33 cellular contexts compared by ENCODE assay signal in genomic region chr2:20836521-20836920, GRCh38.
"Had no signal": no experiment of that assay in that cellular context is flagged by ENCODE, and none has a peak within 500 bp of the region (broad histone marks: within the 10 kb centered on the region; RNA-seq: fewer than 3 reads in every experiment).

No MANE protein-coding gene starts in this region.

- H3K4me1 Mint-ChIP-seq: activated B cell treated with CpG ODN at 0.5 μM for 24 hours; activated CD4-positive, alpha-beta T cell treated with anti-CD3 and anti-CD28 coated beads, Interleukin-2, amount 10 ng/mL, durations not matched to agents 24 days and 14 days; activated naive CD4-positive, alpha-beta T cell treated with anti-CD3 and anti-CD28 coated beads, Interleukin-2, amount 10 ng/mL, durations not matched to agents 7 days and 5 days; activated naive CD4-positive, alpha-beta T cell treated with anti-CD3 and anti-CD28 coated beads, Interleukin-2, amount 50 U/mL, for 24 hours; activated naive CD8-positive, alpha-beta T cell treated with anti-CD3 and anti-CD28 coated beads, Interleukin-2, amount 10 ng/mL, durations not matched to agents 7 days and 5 days; activated naive CD8-positive, alpha-beta T cell treated with anti-CD3 and anti-CD28 coated beads, Interleukin-2, amount 50 U/mL, for 24 hours; brain; central memory CD8-positive, alpha-beta T cell had no signal

- H3K9me3 Mint-ChIP-seq: activated naive CD4-positive, alpha-beta T cell treated with anti-CD3 and anti-CD28 coated beads, Interleukin-2, amount 10 ng/mL, durations not matched to agents 7 days and 5 days; activated naive CD4-positive, alpha-beta T cell treated with anti-CD3 and anti-CD28 coated beads, Interleukin-2, amount 50 U/mL, for 24 hours; activated naive CD8-positive, alpha-beta T cell treated with anti-CD3 and anti-CD28 coated beads, Interleukin-2, amount 10 ng/mL, durations not matched to agents 7 days and 5 days; activated naive CD8-positive, alpha-beta T cell treated with anti-CD3 and anti-CD28 coated beads, Interleukin-2, amount 50 U/mL, for 24 hours; activated T-cell treated with anti-CD3 and anti-CD28 coated beads, Interleukin-2, amount 50 U/mL, for 72 hours; activated T-helper 2 cell treated with anti-CD3 and anti-CD28 coated beads, Interferon-gamma antibody, Interleukin-2, Interleukin-4, amounts not matched to agents 10 μg/mL and 5 μg/mL and 100 μg/mL, durations not matched to agents 14 hours and 24 hours and 36 hours; central memory CD8-positive, alpha-beta T cell; T-helper 1 cell treated with Interleukin-12 subunit alpha and Interleukin-12 subunit beta and Interleukin-4 antibody, amounts not matched to agents 30 μg/mL and 1 μg/mL, for 36 hours; T-helper 2 cell treated with Interferon-gamma antibody and Interleukin-4, amounts not matched to agents 5 μg/mL and 100 μg/mL, for 36 hours had no signal

- FAIRE-seq: bronchial epithelial cell had no signal

- ATAC-seq: activated CD8-positive, alpha-beta T cell treated with anti-CD3 and anti-CD28 coated beads for 36 hours; activated naive CD8-positive, alpha-beta T cell treated with anti-CD3 and anti-CD28 coated beads, Interleukin-2, amount 50 U/mL, for 24 hours; activated T-cell treated with anti-CD3 and anti-CD28 coated beads, Interleukin-2, amount 50 U/mL, for 4 hours; activated T-cell treated with anti-CD3 and anti-CD28 coated beads, Interleukin-2, amount 50 U/mL, for 72 hours had no signal

- H3K36me3 Mint-ChIP-seq: activated naive CD4-positive, alpha-beta T cell treated with anti-CD3 and anti-CD28 coated beads, Interleukin-2, amount 10 ng/mL, durations not matched to agents 7 days and 5 days; activated naive CD4-positive, alpha-beta T cell treated with anti-CD3 and anti-CD28 coated beads, Interleukin-2, amount 50 U/mL, for 24 hours; activated naive CD8-positive, alpha-beta T cell treated with anti-CD3 and anti-CD28 coated beads, Interleukin-2, amount 10 ng/mL, durations not matched to agents 7 days and 5 days; brain had no signal

- DNase-seq: activated B cell treated with CpG ODN at 0.5 μM for 24 hours; activated CD4-positive, alpha-beta memory T cell treated with anti-CD3 and anti-CD28 coated beads for 36 hours; activated CD4-positive, alpha-beta T cell treated with anti-CD3 and anti-CD28 coated beads for 4 hours; activated CD4-positive, alpha-beta T cell treated with anti-CD3 and anti-CD28 coated beads, Interleukin-2, amount 10 ng/mL, durations not matched to agents 24 days and 14 days; activated CD4-positive, alpha-beta T cell treated with anti-CD3 and anti-CD28 coated beads, Interleukin-2, amount 50 U/mL, for 1 hour; activated CD4-positive, alpha-beta T cell treated with anti-CD3 and anti-CD28 coated beads, Interleukin-2, amount 50 U/mL, for 4 hours; activated CD4-positive, CD25-positive, alpha-beta regulatory T cell treated with anti-CD3 and anti-CD28 coated beads, Interleukin-2, amount 50 U/mL, for 72 hours; activated CD8-positive, alpha-beta memory T cell treated with anti-CD3 and anti-CD28 coated beads, Interleukin-2, amount 50 U/mL, for 4 hours; activated CD8-positive, alpha-beta T cell treated with anti-CD3 and anti-CD28 coated beads for 36 hours; activated effector memory CD4-positive, alpha-beta T cell treated with Interleukin-2 at 50 U/mL for 16 hours; activated gamma-delta T cell; activated naive CD4-positive, alpha-beta T cell treated with anti-CD3 and anti-CD28 coated beads, Interleukin-2, amount 10 ng/mL, durations not matched to agents 7 days and 5 days; activated naive CD4-positive, alpha-beta T cell treated with Interleukin-2 at 50 U/mL for 16 hours; activated naive CD8-positive, alpha-beta T cell treated with anti-CD3 and anti-CD28 coated beads, Interleukin-2, amount 10 ng/mL, durations not matched to agents 7 days and 5 days; activated naive CD8-positive, alpha-beta T cell treated with anti-CD3 and anti-CD28 coated beads, Interleukin-2, amount 50 U/mL, for 24 hours; activated T-cell treated with anti-CD3 and anti-CD28 coated beads for 4 hours; activated T-cell treated with anti-CD3 and anti-CD28 coated beads, Interleukin-2, amount 50 U/mL, for 1 hour; activated T-cell treated with anti-CD3 and anti-CD28 coated beads, Interleukin-2, amount 50 U/mL, for 4 hours; activated T-cell treated with anti-CD3 and anti-CD28 coated beads, Interleukin-2, amount 50 U/mL, for 72 hours; amygdala; anterior cingulate cortex; cerebellar nuclear complex; T-helper 1 cell; T-helper 2 cell; T-helper 9 cell had no signal

- H3K4me3 Mint-ChIP-seq: activated B cell treated with CpG ODN at 0.5 μM for 24 hours; activated CD4-positive, alpha-beta memory T cell treated with anti-CD3 and anti-CD28 coated beads for 36 hours; activated CD4-positive, alpha-beta T cell treated with anti-CD3 and anti-CD28 coated beads, Interleukin-2, amount 10 ng/mL, durations not matched to agents 24 days and 14 days; activated CD8-positive, alpha-beta T cell treated with anti-CD3 and anti-CD28 coated beads for 36 hours; activated naive CD4-positive, alpha-beta T cell treated with anti-CD3 and anti-CD28 coated beads, Interleukin-2, amount 10 ng/mL, durations not matched to agents 7 days and 5 days; activated naive CD4-positive, alpha-beta T cell treated with anti-CD3 and anti-CD28 coated beads, Interleukin-2, amount 50 U/mL, for 24 hours; activated naive CD8-positive, alpha-beta T cell; activated naive CD8-positive, alpha-beta T cell treated with anti-CD3 and anti-CD28 coated beads, Interleukin-2, amount 10 ng/mL, durations not matched to agents 7 days and 5 days; activated naive CD8-positive, alpha-beta T cell treated with anti-CD3 and anti-CD28 coated beads, Interleukin-2, amount 50 U/mL, for 24 hours; activated T-cell treated with anti-CD3 and anti-CD28 coated beads, Interleukin-2, amount 50 U/mL, for 4 hours; activated T-cell treated with anti-CD3 and anti-CD28 coated beads, Interleukin-2, amount 50 U/mL, for 72 hours; brain; central memory CD8-positive, alpha-beta T cell; T-helper 1 cell treated with Interleukin-12 subunit alpha and Interleukin-12 subunit beta and Interleukin-4 antibody, amounts not matched to agents 30 μg/mL and 1 μg/mL, for 36 hours; T-helper 2 cell treated with Interferon-gamma antibody and Interleukin-4, amounts not matched to agents 5 μg/mL and 100 μg/mL, for 36 hours had no signal

- H3K27ac Mint-ChIP-seq: activated B cell treated with CpG ODN at 0.5 μM for 24 hours; activated CD4-positive, alpha-beta memory T cell treated with anti-CD3 and anti-CD28 coated beads for 36 hours; activated CD4-positive, alpha-beta T cell treated with anti-CD3 and anti-CD28 coated beads, Interleukin-2, amount 10 ng/mL, durations not matched to agents 24 days and 14 days; activated CD8-positive, alpha-beta T cell treated with anti-CD3 and anti-CD28 coated beads for 36 hours; activated naive CD4-positive, alpha-beta T cell treated with anti-CD3 and anti-CD28 coated beads, Interleukin-2, amount 10 ng/mL, durations not matched to agents 7 days and 5 days; activated naive CD4-positive, alpha-beta T cell treated with anti-CD3 and anti-CD28 coated beads, Interleukin-2, amount 50 U/mL, for 24 hours; activated naive CD8-positive, alpha-beta T cell; activated naive CD8-positive, alpha-beta T cell treated with anti-CD3 and anti-CD28 coated beads, Interleukin-2, amount 10 ng/mL, durations not matched to agents 7 days and 5 days; activated naive CD8-positive, alpha-beta T cell treated with anti-CD3 and anti-CD28 coated beads, Interleukin-2, amount 50 U/mL, for 24 hours; activated T-cell treated with anti-CD3 and anti-CD28 coated beads, Interleukin-2, amount 50 U/mL, for 72 hours; activated T-helper 2 cell treated with anti-CD3 and anti-CD28 coated beads, Interferon-gamma antibody, Interleukin-2, Interleukin-4, amounts not matched to agents 10 μg/mL and 5 μg/mL and 100 μg/mL, durations not matched to agents 14 hours and 24 hours and 36 hours; brain; T-helper 1 cell treated with Interleukin-12 subunit alpha and Interleukin-12 subunit beta and Interleukin-4 antibody, amounts not matched to agents 30 μg/mL and 1 μg/mL, for 36 hours; T-helper 2 cell treated with Interferon-gamma antibody and Interleukin-4, amounts not matched to agents 5 μg/mL and 100 μg/mL, for 36 hours had no signal
